In the genomic region with DNA sequence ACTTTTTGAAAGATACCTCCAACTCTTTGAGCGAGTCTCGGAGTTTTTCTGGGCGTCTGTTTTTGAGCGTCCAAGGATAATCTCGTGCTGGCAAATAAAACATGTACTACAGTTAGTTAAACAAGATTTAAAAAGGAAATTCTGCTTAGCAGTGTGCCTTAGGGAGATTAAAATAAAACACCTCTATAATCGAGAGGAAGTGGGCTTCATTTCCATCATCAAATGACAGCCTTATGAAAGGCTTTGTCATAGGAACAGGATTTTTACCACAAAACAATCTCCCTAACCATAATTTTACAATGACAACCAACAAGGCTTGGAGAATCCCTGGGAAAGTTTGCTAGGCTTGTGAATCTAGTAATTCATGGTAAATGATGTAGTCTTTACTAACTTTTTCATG, we compare ENCODE assay signal across 21 cellular contexts.
DNase-seq lines count a peak whose midpoint lies in the region; ATAC-seq lines count a peak whose summit lies in the region.
"Had no signal": no experiment of that assay in that cellular context is flagged by ENCODE, and none has a peak within 500 bp of the region (broad histone marks: within the 10 kb centered on the region; RNA-seq: fewer than 3 reads in every experiment).

No MANE protein-coding gene starts in this region.

- H3K27me3 ChIP-seq in HAP-1 (ENCODE audit: low read depth) (no peaks in the 10 kb centered on the region), Karpas-422 (ENCODE audit: low read length) (no peaks in the 10 kb centered on the region)

- H4K20me1 ChIP-seq in Karpas-422 (ENCODE audit: insufficient read depth, low read depth, low read length): no peaks in the 10 kb centered on the region

- peak in 1 of 2 experiments; percentile 16 for DNase-seq in HAP-1 (ENCODE audit: low spot score in 2 of 2)
- peak; percentile 40 for DNase-seq in Karpas-422
- DNase-seq in caudate nucleus (lab: John Stamatoyannopoulos, UW): no peak
- DNase-seq in midbrain (lab: John Stamatoyannopoulos, UW): peak; percentile 38
- DNase-seq in H4 (ENCODE audit: low spot score): no peak
- DNase-seq: Caco-2; CD4-positive, CD25-positive, alpha-beta regulatory T cell; DMS 273 treated with DMSO at 0.1 percent for 48 hours; DMS79 treated with DMSO at 0.1 percent for 48 hours; HFFc6; NCI-H1694 treated with DMSO at 0.1 percent for 48 hours; NCI-H2081 treated with DMSO at 0.1 percent for 48 hours; NCI-H2171 treated with DMSO at 0.1 percent for 48 hours; NCI-H446; PC-3; RPMI8226; SHP77 treated with DMSO at 0.1 percent for 48 hours; SK-N-SH had no signal

- H3K4me2 ChIP-seq in Karpas-422 (ENCODE audit: low read depth, low read length, poor library complexity, severe bottlenecking): no peak overlapping the region
- H3K4me2 ChIP-seq: SK-N-SH had no signal

- no peaks in the 10 kb centered on the region for H3K79me2 ChIP-seq in Karpas-422 (ENCODE audit: low read length)

- ATAC-seq in HG02852 (IDR thresholded peaks at IDR 0.05; ENCODE audit: unreplicated experiment) (no peak), HG03521 (IDR thresholded peaks at IDR 0.05; ENCODE audit: unreplicated experiment) (no peak)
- ATAC-seq: PC-3 had no signal

- H3K36me3 ChIP-seq in HAP-1 (replicated peaks): no peaks in the 10 kb centered on the region
- no peaks in the 10 kb centered on the region for H3K36me3 ChIP-seq in Karpas-422 (ENCODE audit: insufficient read depth, low read length)

- no peaks in the 10 kb centered on the region for H3K9me3 ChIP-seq in HAP-1
- no peaks in the 10 kb centered on the region for H3K9me3 ChIP-seq in Karpas-422 (ENCODE audit: low read length)
- H3K9me3 ChIP-seq: Caco-2, SK-N-SH had no signal

- in situ Hi-C loops in HAP-1 (cut with MboI; ENCODE audit: low sequenced_read_pairs): no loop called here

- H3K9ac ChIP-seq in Karpas-422 (ENCODE audit: low read length): no peak overlapping the region
- H3K9ac ChIP-seq: SK-N-SH had no signal

- H3K4me1 ChIP-seq in HAP-1: peaks cover 9% of the 10 kb centered on the region
- peaks cover 5% of the 10 kb centered on the region for H3K4me1 ChIP-seq in Karpas-422 (ENCODE audit: low read length)
- H3K4me1 ChIP-seq: Caco-2 had no signal

- H3K27ac ChIP-seq in Karpas-422 (ENCODE audit: low read length): no peak overlapping the region
- peak overlapping the region; percentile 22 for H3K27ac ChIP-seq in caudate nucleus (ENCODE audit: low read depth, low read length)
- H3K27ac ChIP-seq: HL-60 had no signal

- H2AFZ ChIP-seq in Karpas-422 (ENCODE audit: low read length): no peak overlapping the region

- H3K9me2 ChIP-seq in Karpas-422 (replicated peaks; ENCODE audit: insufficient read depth, low read length): no peaks in the 10 kb centered on the region
- H3K9me2 ChIP-seq: SK-N-SH had no signal

- H3K4me3 ChIP-seq in HAP-1: 0 out of 2 replicates have a peak overlapping the region, but pooled peaks have one; percentile 1
- no peak overlapping the region for H3K4me3 ChIP-seq in Karpas-422 (ENCODE audit: low read length)

Comparison
In these comparisons a context has a peak if more than half of its experiments do, and no peak if none do; other contexts are left out.
1. DNase-seq: peak in Karpas-422 (single experiment) and midbrain (single experiment); none in caudate nucleus (0 of 61) and H4 (single experiment).